Comparison of ENCODE assay signal across 27 cellular contexts in genomic region chr15:85108136-85108535, GRCh38.
"Had no signal": no experiment of that assay in that cellular context is flagged by ENCODE, and none has a peak within 500 bp of the region (broad histone marks: within the 10 kb centered on the region; RNA-seq: fewer than 3 reads in every experiment).

No MANE protein-coding gene starts in this region.

- ATAC-seq: activated CD4-positive, CD25-positive, alpha-beta regulatory T cell treated with anti-CD3 and anti-CD28 coated beads, Interleukin-2, amount 50 U/mL, for 24 hours; activated CD8-positive, alpha-beta T cell treated with anti-CD3 and anti-CD28 coated beads for 36 hours; activated T-cell treated with anti-CD3 and anti-CD28 coated beads, Interleukin-2, amount 50 U/mL, for 4 hours; activated T-helper 17 cell treated with anti-CD3 and anti-CD28 coated beads, Interleukin-2, amount 50 U/mL, for 72 hours; body of pancreas; effector memory CD8-positive, alpha-beta T cell; T-helper 17 cell had no signal

- H3K4me3 ChIP-seq: body of pancreas, coronary artery, esophagus squamous epithelium had no signal

- DNase-seq: activated B cell treated with CpG ODN at 0.5 μM for 24 hours; activated CD4-positive, alpha-beta T cell treated with anti-CD3 and anti-CD28 coated beads for 48 hours; activated CD4-positive, alpha-beta T cell treated with anti-CD3 and anti-CD28 coated beads, Interleukin-2, amount 50 U/mL, for 1 hour; activated CD4-positive, alpha-beta T cell treated with anti-CD3 and anti-CD28 coated beads, Interleukin-2, amount 50 U/mL, for 48 hours; activated CD8-positive, alpha-beta memory T cell treated with anti-CD3 and anti-CD28 coated beads for 24 hours; activated CD8-positive, alpha-beta T cell treated with anti-CD3 and anti-CD28 coated beads for 36 hours; activated effector memory CD4-positive, alpha-beta T cell treated with Interleukin-2 at 50 U/mL for 16 hours; activated gamma-delta T cell treated with Interleukin-2 at 50 U/mL for 16 hours; activated naive CD4-positive, alpha-beta T cell treated with anti-CD3 and anti-CD28 coated beads, Interleukin-2, amount 50 U/mL, for 16 hours; activated naive CD4-positive, alpha-beta T cell treated with Interleukin-2 at 50 U/mL for 16 hours; activated T-cell treated with anti-CD3 and anti-CD28 coated beads, Interleukin-2, amount 50 U/mL, for 4 hours; amniotic stem cell; aorta; body of pancreas; caudate nucleus; effector CD4-positive, alpha-beta T cell; effector memory CD8-positive, alpha-beta T cell; erythroblast; esophagus squamous epithelium; T-helper 1 cell; T-helper 17 cell; T1000; WERI-Rb-1 had no signal

- H3K4me1 ChIP-seq: body of pancreas, esophagus squamous epithelium had no signal

- H3K9me3 ChIP-seq: body of pancreas, esophagus squamous epithelium had no signal

- FAIRE-seq: frontal cortex had no signal

- H3K27me3 ChIP-seq: body of pancreas, esophagus squamous epithelium had no signal

- H3K27ac ChIP-seq: body of pancreas, coronary artery, esophagus squamous epithelium, WERI-Rb-1 had no signal

- H3K36me3 ChIP-seq: WERI-Rb-1 had no signal
